ENCODE assay signal across 11 cellular contexts in the genomic region with DNA sequence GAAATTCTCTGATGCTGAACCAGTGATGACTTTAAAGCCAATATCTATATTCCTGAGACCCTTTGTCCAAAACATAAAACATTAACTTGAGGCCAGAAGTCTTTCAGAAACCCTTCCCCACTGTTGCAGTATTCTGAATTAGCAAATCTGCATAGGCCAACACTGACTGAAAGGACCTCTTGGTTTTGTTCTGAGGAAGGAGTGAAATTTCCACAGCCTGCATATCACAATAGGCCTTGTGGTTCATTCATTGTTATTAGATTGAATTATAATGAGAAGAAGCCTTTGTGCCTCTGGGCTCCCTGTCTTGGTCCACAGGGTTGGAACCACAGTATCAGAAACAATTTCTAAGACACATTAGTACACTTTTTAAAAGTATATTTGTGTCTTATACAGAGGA.
"Had no signal": no experiment of that assay in that cellular context is flagged by ENCODE, and none has a peak within 500 bp of the region (broad histone marks: within the 10 kb centered on the region; RNA-seq: fewer than 3 reads in every experiment).

No MANE protein-coding gene starts in this region.

- H3K27me3 Mint-ChIP-seq: activated naive CD4-positive, alpha-beta T cell treated with anti-CD3 and anti-CD28 coated beads, Interleukin-2, amount 10 ng/mL, durations not matched to agents 7 days and 5 days; activated T-helper 17 cell treated with anti-CD3 and anti-CD28 coated beads, Interleukin-2, amount 50 U/mL, for 72 hours; stimulated activated naive CD8-positive, alpha-beta T cell treated with anti-CD3 and anti-CD28 coated beads, Interleukin-15, Interleukin-2, amounts not matched to agents 100 ng/mL and 50 ng/mL, for 24 hours had no signal

- H3K4me3 ChIP-seq: body of pancreas, esophagus muscularis mucosa, heart right ventricle, psoas muscle had no signal

- H3K27me3 ChIP-seq: body of pancreas, esophagus muscularis mucosa, heart right ventricle had no signal

- DNase-seq: activated CD4-positive, alpha-beta T cell treated with anti-CD3 and anti-CD28 coated beads, Interleukin-2, amount 50 U/mL, for 1 hour; activated naive CD4-positive, alpha-beta T cell treated with anti-CD3 and anti-CD28 coated beads, Interleukin-2, amount 10 ng/mL, durations not matched to agents 7 days and 5 days; activated T-cell treated with anti-CD3 and anti-CD28 coated beads for 4 hours; body of pancreas; heart right ventricle; occipital lobe; psoas muscle; stimulated activated CD4-positive, alpha-beta T cell treated with anti-CD3 and anti-CD28 coated beads, Interleukin-2, amount 100 ng/mL, for 48 hours had no signal

- H3K9me3 ChIP-seq: body of pancreas, esophagus muscularis mucosa, heart right ventricle, psoas muscle had no signal

- H3K36me3 ChIP-seq: esophagus muscularis mucosa had no signal

- H3K4me3 Mint-ChIP-seq: activated naive CD4-positive, alpha-beta T cell treated with anti-CD3 and anti-CD28 coated beads, Interleukin-2, amount 10 ng/mL, durations not matched to agents 7 days and 5 days; activated T-helper 17 cell treated with anti-CD3 and anti-CD28 coated beads, Interleukin-2, amount 50 U/mL, for 72 hours; stimulated activated naive CD8-positive, alpha-beta T cell treated with anti-CD3 and anti-CD28 coated beads, Interleukin-15, Interleukin-2, amounts not matched to agents 100 ng/mL and 50 ng/mL, for 24 hours had no signal

- H3K9me3 Mint-ChIP-seq: activated T-helper 17 cell treated with anti-CD3 and anti-CD28 coated beads, Interleukin-2, amount 50 U/mL, for 72 hours had no signal

- H3K27ac Mint-ChIP-seq: activated T-helper 17 cell treated with anti-CD3 and anti-CD28 coated beads, Interleukin-2, amount 50 U/mL, for 72 hours had no signal

- H3K27ac ChIP-seq: esophagus muscularis mucosa, heart right ventricle, psoas muscle had no signal

- ATAC-seq: activated T-helper 17 cell treated with anti-CD3 and anti-CD28 coated beads, Interleukin-2, amount 50 U/mL, for 72 hours; body of pancreas; heart right ventricle; psoas muscle had no signal
